ENCODE assay signal across 1 cellular context in genomic region chr16:57741660-57742191, GRCh38.
TF ChIP-seq lines count a peak whose summit lies in the region.

No MANE protein-coding gene starts in this region.

TF ChIP-seq in K562, 482 proteins besides CTCF, POLR2A, EP300 and RAD21:
- no peak for TF ChIP-seq LARP7 (IDR thresholded peaks at IDR 0.05)
- TF ChIP-seq HOMEZ (CRISPR knock-in tag; IDR thresholded peaks at IDR 0.05), result no peak
- TF ChIP-seq CEBPG (CRISPR knock-in tag; IDR thresholded peaks at IDR 0.05), result no peak
- no peak for TF ChIP-seq CEBPG (tag; conservative IDR thresholded peaks at IDR 0.05 in 1 of 2, IDR thresholded peaks at IDR 0.05 in 1 of 2)
- no peak for TF ChIP-seq MCM2 (IDR thresholded peaks at IDR 0.05; ENCODE audit: low read depth)
- TF ChIP-seq MEIS2 (IDR thresholded peaks at IDR 0.05; ENCODE audit: partially characterized antibody), result no peak
- TF ChIP-seq, protein P1, sequence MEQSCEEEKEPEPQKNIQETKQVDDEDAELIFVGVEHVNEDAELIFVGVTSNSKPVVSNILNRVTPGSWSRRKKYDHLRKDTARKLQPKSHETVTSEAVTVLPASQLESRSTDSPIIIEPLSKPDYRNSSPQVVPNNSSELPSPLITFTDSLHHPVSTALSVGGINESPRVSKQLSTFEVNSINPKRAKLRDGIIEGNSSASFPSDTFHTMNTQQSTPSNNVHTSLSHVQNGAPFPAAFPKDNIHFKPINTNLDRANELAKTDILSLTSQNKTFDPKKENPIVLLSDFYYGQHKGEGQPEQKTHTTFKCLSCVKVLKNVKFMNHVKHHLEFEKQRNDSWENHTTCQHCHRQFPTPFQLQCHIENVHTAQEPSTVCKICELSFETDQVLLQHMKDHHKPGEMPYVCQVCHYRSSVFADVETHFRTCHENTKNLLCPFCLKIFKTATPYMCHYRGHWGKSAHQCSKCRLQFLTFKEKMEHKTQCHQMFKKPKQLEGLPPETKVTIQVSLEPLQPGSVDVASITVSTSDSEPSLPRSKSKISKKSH (CRISPR knock-in tag; IDR thresholded peaks at IDR 0.05), result no peak
- no peak for TF ChIP-seq DNMT1 (IDR thresholded peaks at IDR 0.05)
- TF ChIP-seq SNIP1 (IDR thresholded peaks at IDR 0.05; ENCODE audit: low read depth), result no peak
- TF ChIP-seq ZNF282 (CRISPR knock-in tag; IDR thresholded peaks at IDR 0.05), result no peak
- TF ChIP-seq TRIM25 (IDR thresholded peaks at IDR 0.05; ENCODE audit: borderline replicate concordance), result no peak
- no peak for TF ChIP-seq NFIC (IDR thresholded peaks at IDR 0.05)
- TF ChIP-seq TCF7 (IDR thresholded peaks at IDR 0.05; ENCODE audit: borderline replicate concordance), result no peak
- TF ChIP-seq, protein P2, sequence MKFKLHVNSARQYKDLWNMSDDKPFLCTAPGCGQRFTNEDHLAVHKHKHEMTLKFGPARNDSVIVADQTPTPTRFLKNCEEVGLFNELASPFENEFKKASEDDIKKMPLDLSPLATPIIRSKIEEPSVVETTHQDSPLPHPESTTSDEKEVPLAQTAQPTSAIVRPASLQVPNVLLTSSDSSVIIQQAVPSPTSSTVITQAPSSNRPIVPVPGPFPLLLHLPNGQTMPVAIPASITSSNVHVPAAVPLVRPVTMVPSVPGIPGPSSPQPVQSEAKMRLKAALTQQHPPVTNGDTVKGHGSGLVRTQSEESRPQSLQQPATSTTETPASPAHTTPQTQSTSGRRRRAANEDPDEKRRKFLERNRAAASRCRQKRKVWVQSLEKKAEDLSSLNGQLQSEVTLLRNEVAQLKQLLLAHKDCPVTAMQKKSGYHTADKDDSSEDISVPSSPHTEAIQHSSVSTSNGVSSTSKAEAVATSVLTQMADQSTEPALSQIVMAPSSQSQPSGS (CRISPR knock-in tag; IDR thresholded peaks at IDR 0.05), result no peak
- TF ChIP-seq TOE1 (IDR thresholded peaks at IDR 0.05; ENCODE audit: borderline replicate concordance), result no peak
- no peak for TF ChIP-seq TOE1 (CRISPR knock-in tag; IDR thresholded peaks at IDR 0.05; ENCODE audit: borderline replicate concordance, low read depth)
- no peak for TF ChIP-seq ESRRB (CRISPR knock-in tag; IDR thresholded peaks at IDR 0.05; ENCODE audit: borderline replicate concordance)
- no peak for TF ChIP-seq ZNF165 (CRISPR knock-in tag; IDR thresholded peaks at IDR 0.05; ENCODE audit: borderline replicate concordance)
